Comparison of ENCODE assay signal across 6 cellular contexts in the genomic region with DNA sequence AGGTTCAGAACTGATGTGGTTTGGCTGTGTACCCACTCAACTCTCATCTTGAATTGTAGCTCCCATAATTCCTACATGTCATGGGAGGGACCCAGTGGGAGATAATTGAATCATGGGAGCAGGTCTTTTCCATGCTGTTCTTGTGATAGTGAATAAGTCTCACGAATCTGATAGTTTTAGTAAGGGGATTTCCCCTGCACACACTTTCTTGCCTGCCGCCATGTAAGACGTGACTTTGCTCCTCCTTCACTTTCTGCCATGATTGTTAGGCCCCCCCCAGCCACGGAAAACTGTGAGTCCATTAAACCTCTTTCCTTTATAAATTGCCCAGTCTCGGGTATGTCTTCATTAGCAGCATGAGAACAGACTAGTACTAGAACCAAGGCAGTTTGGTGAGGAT.
A peak's percentile ranks its signal among the peaks of the same experiment; 100 is the strongest.
DNase-seq lines count a peak whose midpoint lies in the region; ATAC-seq, FAIRE-seq and TF ChIP-seq lines count a peak whose summit lies in the region.
"Not testable (repeated sequence)": the region's sequence is repeated elsewhere in the genome, so short reads cannot be mapped to it uniquely, and the experiment has no call there.

No MANE protein-coding gene starts in this region.

- not testable (repeated sequence) for ATAC-seq in IMR-90 (ENCODE audit: low read depth); activated T-helper 17 cell treated with anti-CD3 and anti-CD28 coated beads, Interleukin-2, amount 50 U/mL, for 72 hours (replicated peaks)

- TF ChIP-seq CTCF in IMR-90 (conservative IDR thresholded peaks at IDR 0.05; ENCODE audit: low read depth, low read length); bronchial epithelial cell (IDR thresholded peaks at IDR 0.05; ENCODE audit: insufficient read depth, low read length, severe bottlenecking); osteocyte (IDR thresholded peaks at IDR 0.05): not testable (repeated sequence)

- POLR2A ChIA-PET in IMR-90 (lab: Charles Lee; ENCODE audit: unreplicated experiment): not testable (repeated sequence)
- POLR2A ChIA-PET in activated CD4-positive, alpha-beta memory T cell treated with anti-CD3 and anti-CD28 coated beads for 36 hours (lab: Charles Lee): interaction anchor here (4.4 kb wide), 1 partner anchor 27 kb away, joined by 44 read pairs; no protein-coding TSS in a partner anchor

- H3K18ac ChIP-seq in IMR-90 (ENCODE audit: low read depth, low read length): peak overlapping the region; percentile 100

- not testable (repeated sequence) for H3K9me3 ChIP-seq in IMR-90 (ENCODE audit: control insufficient read depth, insufficient read depth, low read length)

- H3K27me3 Mint-ChIP-seq in T-helper 2 cell treated with Interferon-gamma antibody and Interleukin-4, amounts not matched to agents 5 μg/mL and 100 μg/mL, for 36 hours (ENCODE audit: low read depth); activated CD4-positive, alpha-beta memory T cell treated with anti-CD3 and anti-CD28 coated beads for 36 hours; activated T-helper 17 cell treated with anti-CD3 and anti-CD28 coated beads, Interleukin-2, amount 50 U/mL, for 72 hours; osteocyte (ENCODE audit: unreplicated experiment): not testable (repeated sequence)

- peak overlapping the region; percentile 68 for H3K9ac ChIP-seq in IMR-90 (ENCODE audit: low read depth, low read length)

- H3K9me3 Mint-ChIP-seq in T-helper 2 cell treated with Interferon-gamma antibody and Interleukin-4, amounts not matched to agents 5 μg/mL and 100 μg/mL, for 36 hours: peaks cover 32% of the 10 kb centered on the region
- H3K9me3 Mint-ChIP-seq in activated CD4-positive, alpha-beta memory T cell treated with anti-CD3 and anti-CD28 coated beads for 36 hours: peaks cover 21% of the 10 kb centered on the region
- H3K9me3 Mint-ChIP-seq in activated T-helper 17 cell treated with anti-CD3 and anti-CD28 coated beads, Interleukin-2, amount 50 U/mL, for 72 hours: peaks cover 14% of the 10 kb centered on the region
- peaks cover 12% of the 10 kb centered on the region for H3K9me3 Mint-ChIP-seq in osteocyte (ENCODE audit: unreplicated experiment)

- H2AK5ac ChIP-seq in IMR-90 (ENCODE audit: low read depth, low read length): peak overlapping the region; percentile 95

- not testable (repeated sequence) for H3K27me3 ChIP-seq in IMR-90 (ENCODE audit: control insufficient read depth, insufficient read depth, low read length); bronchial epithelial cell (ENCODE audit: control insufficient read depth, insufficient read depth, low read length)

- not testable (repeated sequence) for TF ChIP-seq RAD21 in IMR-90 (IDR thresholded peaks at IDR 0.05; ENCODE audit: low read length)

- peak overlapping the region; percentile 96 for H2BK5ac ChIP-seq in IMR-90 (ENCODE audit: low read depth, low read length, poor library complexity, severe bottlenecking)

- peak overlapping the region; percentile 71 for H2BK15ac ChIP-seq in IMR-90 (ENCODE audit: low read depth, low read length)

- peak overlapping the region; percentile 96 for H3K4ac ChIP-seq in IMR-90 (ENCODE audit: low read depth, low read length)

- peak overlapping the region; percentile 96 to 99 for H4K8ac ChIP-seq in IMR-90 (ENCODE audit: low read depth in 2 of 2, low read length in 2 of 2)

- in situ Hi-C loops in IMR-90 (cut with MboI; ENCODE audit: low sequenced_read_pairs): not testable (repeated sequence)

- no CpG with 5 or more reads among the region's 5 CpGs for WGBS in IMR-90 (ENCODE audit: extremely low coverage in 2 of 2, insufficient read length in 1 of 2), 2 experiments

- peak overlapping the region; percentile 99 for H4K91ac ChIP-seq in IMR-90 (ENCODE audit: insufficient read depth, low read depth, low read length)

- peak overlapping the region; percentile 78 for H3K27ac Mint-ChIP-seq in T-helper 2 cell treated with Interferon-gamma antibody and Interleukin-4, amounts not matched to agents 5 μg/mL and 100 μg/mL, for 36 hours
- peak overlapping the region; percentile 97 for H3K27ac Mint-ChIP-seq in activated CD4-positive, alpha-beta memory T cell treated with anti-CD3 and anti-CD28 coated beads for 36 hours
- peak overlapping the region; percentile 82 for H3K27ac Mint-ChIP-seq in activated T-helper 17 cell treated with anti-CD3 and anti-CD28 coated beads, Interleukin-2, amount 50 U/mL, for 72 hours
- peak overlapping the region; percentile 86 for H3K27ac Mint-ChIP-seq in osteocyte (ENCODE audit: unreplicated experiment)

- H3K14ac ChIP-seq in IMR-90 (replicated peaks; ENCODE audit: low read depth, low read length): peak overlapping the region; percentile 99

- peak overlapping the region; percentile 98 for H3K56ac ChIP-seq in IMR-90 (ENCODE audit: extremely low read depth, insufficient read depth, low read length)

- peaks cover 28% of the 10 kb centered on the region for H3K36me3 Mint-ChIP-seq in T-helper 2 cell treated with Interferon-gamma antibody and Interleukin-4, amounts not matched to agents 5 μg/mL and 100 μg/mL, for 36 hours (ENCODE audit: low read depth)
- peaks cover 17% of the 10 kb centered on the region for H3K36me3 Mint-ChIP-seq in activated CD4-positive, alpha-beta memory T cell treated with anti-CD3 and anti-CD28 coated beads for 36 hours
- not testable (repeated sequence) for H3K36me3 Mint-ChIP-seq in activated T-helper 17 cell treated with anti-CD3 and anti-CD28 coated beads, Interleukin-2, amount 50 U/mL, for 72 hours (ENCODE audit: low read depth); osteocyte (ENCODE audit: unreplicated experiment)

- not testable (repeated sequence) for H3K4me2 ChIP-seq in IMR-90 (ENCODE audit: low read depth, low read length)

- H2AK9ac ChIP-seq in IMR-90 (replicated peaks; ENCODE audit: low read depth, low read length, poor library complexity): not testable (repeated sequence)

- not testable (repeated sequence) for TF ChIP-seq POLR2A in IMR-90 (IDR thresholded peaks at IDR 0.05; ENCODE audit: low read depth, low read length)

- not testable (repeated sequence) for H4K20me1 ChIP-seq in IMR-90 (ENCODE audit: insufficient read depth, low read length)

- not testable (repeated sequence) for H3K4me3 ChIP-seq in IMR-90 (ENCODE audit: insufficient read depth, low read depth, low read length); bronchial epithelial cell (ENCODE audit: low read depth, low read length)

- H2BK120ac ChIP-seq in IMR-90 (ENCODE audit: low read depth, low read length): peak overlapping the region; percentile 99

- H3K4me1 Mint-ChIP-seq in T-helper 2 cell treated with Interferon-gamma antibody and Interleukin-4, amounts not matched to agents 5 μg/mL and 100 μg/mL, for 36 hours (ENCODE audit: low read depth): peaks cover 35% of the 10 kb centered on the region
- peaks cover 41% of the 10 kb centered on the region for H3K4me1 Mint-ChIP-seq in activated CD4-positive, alpha-beta memory T cell treated with anti-CD3 and anti-CD28 coated beads for 36 hours (ENCODE audit: low read depth)
- H3K4me1 Mint-ChIP-seq in activated T-helper 17 cell treated with anti-CD3 and anti-CD28 coated beads, Interleukin-2, amount 50 U/mL, for 72 hours: peaks cover 11% of the 10 kb centered on the region
- peaks cover 22% of the 10 kb centered on the region for H3K4me1 Mint-ChIP-seq in osteocyte (ENCODE audit: unreplicated experiment)

- H4K5ac ChIP-seq in IMR-90 (ENCODE audit: low read depth, low read length): peak overlapping the region; percentile 100

- not testable (repeated sequence) for H2AFZ ChIP-seq in IMR-90 (replicated peaks; ENCODE audit: low read length, poor library complexity)

- CTCF ChIA-PET in IMR-90 (lab: Yijun Ruan, JAX): interaction anchor here (1.1 kb wide), 1 partner anchor 11 kb away, joined by 4 read pairs; no protein-coding TSS in a partner anchor
- CTCF ChIA-PET in activated CD4-positive, alpha-beta memory T cell treated with anti-CD3 and anti-CD28 coated beads for 36 hours (lab: Charles Lee): interaction anchor here (0.8 to 1.7 kb wide), 4 partner anchors 10 to 30 kb away, joined by 3 to 6 read pairs (median 3); no protein-coding TSS in a partner anchor

- dilution Hi-C loops in IMR-90 (cut with HindIII; ENCODE audit: low sequenced_read_pairs, unreplicated experiment): not testable (repeated sequence)

- not testable (repeated sequence) for DNase-seq in IMR-90; T-helper 2 cell treated with Interferon-gamma antibody and Interleukin-4, amounts not matched to agents 5 μg/mL and 100 μg/mL, for 36 hours (ENCODE audit: low spot score); activated CD4-positive, alpha-beta memory T cell treated with anti-CD3 and anti-CD28 coated beads for 36 hours; bronchial epithelial cell (ENCODE audit: low read depth); osteocyte (ENCODE audit: extremely low spot score, unreplicated experiment)

- H2BK20ac ChIP-seq in IMR-90 (ENCODE audit: low read depth, low read length): peak overlapping the region; percentile 96

- H3K4me3 Mint-ChIP-seq in T-helper 2 cell treated with Interferon-gamma antibody and Interleukin-4, amounts not matched to agents 5 μg/mL and 100 μg/mL, for 36 hours; activated CD4-positive, alpha-beta memory T cell treated with anti-CD3 and anti-CD28 coated beads for 36 hours; osteocyte (ENCODE audit: unreplicated experiment): not testable (repeated sequence)
- peak overlapping the region; percentile 61 for H3K4me3 Mint-ChIP-seq in activated T-helper 17 cell treated with anti-CD3 and anti-CD28 coated beads, Interleukin-2, amount 50 U/mL, for 72 hours

- peak; percentile 13 for FAIRE-seq in bronchial epithelial cell (lab: Jason Lieb, UNC)

- H3K79me1 ChIP-seq in IMR-90 (ENCODE audit: low read depth in 1 of 2, low read length in 2 of 2): not testable (repeated sequence)

- BruUV-seq in IMR-90 (replicated peaks; lab: Mats Ljungman, UMichigan): not testable (repeated sequence)

- not testable (repeated sequence) for H3K4me1 ChIP-seq in IMR-90 (ENCODE audit: control insufficient read depth, insufficient read depth, low read length)

- H3K9me1 ChIP-seq in IMR-90 (ENCODE audit: insufficient read depth, low read length): not testable (repeated sequence)

- peak overlapping the region; percentile 100 for H3K27ac ChIP-seq in IMR-90 (ENCODE audit: insufficient read depth, low read length)

- H3K23ac ChIP-seq in IMR-90 (ENCODE audit: low read depth, low read length): peak overlapping the region; percentile 98

- intact Hi-C loops in IMR-90 (cut with micrococcal nuclease): not testable (repeated sequence)
- intact Hi-C loops in activated CD4-positive, alpha-beta memory T cell treated with anti-CD3 and anti-CD28 coated beads for 36 hours (cut with micrococcal nuclease): loop anchor here (10.0 kb wide), 1 partner anchor 396 kb away; no protein-coding TSS in a partner anchor

- H3K36me3 ChIP-seq in IMR-90 (ENCODE audit: control insufficient read depth, insufficient read depth, low read length); bronchial epithelial cell (ENCODE audit: control insufficient read depth, insufficient read depth, low read length): not testable (repeated sequence)
